9 cellular contexts compared by ENCODE assay signal in the genomic region with DNA sequence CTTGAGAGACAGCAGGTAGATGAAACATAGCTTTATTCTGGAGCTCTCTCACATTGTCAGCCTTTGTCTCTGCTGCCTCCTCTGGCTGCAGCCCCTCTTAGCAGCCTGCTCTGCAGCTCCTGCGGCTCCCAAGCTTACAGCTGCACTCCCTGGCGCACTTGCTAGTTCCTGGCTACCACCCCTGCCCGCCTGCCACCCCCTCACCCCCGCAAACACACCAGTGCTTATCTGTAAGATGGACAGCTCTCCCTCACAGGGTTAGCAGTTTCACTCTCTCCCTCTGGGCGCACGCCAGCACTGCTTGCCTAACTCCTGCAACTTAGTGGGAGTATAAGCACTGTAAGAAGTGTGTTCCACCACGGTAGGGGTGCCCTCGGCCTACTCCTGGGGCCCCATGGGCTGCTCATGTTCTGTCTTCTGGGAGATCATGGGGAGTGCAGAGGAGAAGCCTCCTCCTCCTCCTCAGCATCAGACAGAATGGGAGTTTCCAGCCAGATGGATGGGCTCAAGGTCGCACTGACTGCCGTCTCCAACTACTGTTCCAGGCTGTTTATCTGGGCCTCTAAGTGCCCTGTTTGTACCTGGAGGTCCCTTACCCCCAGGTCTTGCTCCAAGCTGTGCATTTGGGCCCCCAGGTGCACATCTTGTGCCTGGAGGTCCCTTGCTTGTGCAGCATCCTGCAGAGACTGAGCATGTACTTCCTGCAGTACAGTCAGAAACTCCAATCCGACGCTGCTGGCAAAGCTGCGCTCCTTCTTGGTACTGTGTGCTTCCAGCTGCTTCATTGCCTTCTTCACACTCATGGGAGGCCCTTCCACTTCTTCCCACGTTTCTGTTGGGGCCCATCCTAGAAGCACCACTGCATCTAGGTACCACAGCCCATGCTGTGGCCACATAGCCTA.
DNase-seq lines count a peak whose midpoint lies in the region; ATAC-seq, FAIRE-seq and TF ChIP-seq lines count a peak whose summit lies in the region.
"Had no signal": no experiment of that assay in that cellular context is flagged by ENCODE, and none has a peak within 500 bp of the region (broad histone marks: within the 10 kb centered on the region; RNA-seq: fewer than 3 reads in every experiment).

No MANE protein-coding gene starts in this region.

- TF ChIP-seq CTCF in MCF 10A (IDR thresholded peaks at IDR 0.05; ENCODE audit: unreplicated experiment) (peak; percentile 24), mammary epithelial cell (conservative IDR thresholded peaks at IDR 0.05 in 1 of 2, IDR thresholded peaks at IDR 0.05 in 1 of 2; ENCODE audit: extremely low read depth in 1 of 2, insufficient read depth in 1 of 2, low read depth in 1 of 2, low read length in 2 of 2) (no peak), K562 (IDR thresholded peaks at IDR 0.05 in 2 of 3, conservative IDR thresholded peaks at IDR 0.05 in 1 of 3; ENCODE audit: insufficient read depth in 2 of 3, low read depth in 1 of 3, low read length in 3 of 3) (peak in 2 of 3 experiments; percentile 9 to 33; a peak in 1 of 6 replicates), testis (IDR thresholded peaks at IDR 0.05) (peak; percentile 16 to 49 (median 29)), psoas muscle (IDR thresholded peaks at IDR 0.05) (no peak)

- no peak for TF ChIP-seq POLR2A in K562 (conservative IDR thresholded peaks at IDR 0.05)
- no peak for TF ChIP-seq POLR2A in testis (IDR thresholded peaks at IDR 0.05)

- POLR2A ChIA-PET in MCF 10A (lab: Yijun Ruan, JAX) (no interaction called here), K562 (lab: Yijun Ruan, JAX) (no interaction called here)

- BruUV-seq in MCF 10A (replicated peaks; lab: Mats Ljungman, UMichigan), result no TSS peak
- BruUV-seq in mammary epithelial cell (replicated peaks; lab: Mats Ljungman, UMichigan), result no TSS peak
- BruUV-seq in K562 (replicated peaks; lab: Mats Ljungman, UMichigan), result no TSS peak

- no peak overlapping the region for H3K27ac ChIP-seq in mammary epithelial cell (ENCODE audit: insufficient read depth, low read depth, low read length)
- no peak overlapping the region for H3K27ac ChIP-seq in K562 (ENCODE audit: extremely low read depth, low read depth, low read length)
- H3K27ac ChIP-seq in testis, result peak overlapping the region in 1 of 2 donors; percentile 21
- H3K27ac ChIP-seq in psoas muscle, result no peak overlapping the region
- H3K27ac ChIP-seq: SJSA1 had no signal

- no peaks in the 10 kb centered on the region for H3K9me3 Mint-ChIP-seq in MCF 10A (ENCODE audit: unreplicated experiment)
- peaks cover 12% of the 10 kb centered on the region for H3K9me3 Mint-ChIP-seq in activated T-helper 1 cell treated with anti-CD3 and anti-CD28 coated beads, Interleukin-12 subunit alpha, Interleukin-12 subunit beta, Interleukin-2, Interleukin-4 antibody, amounts not matched to agents 30 ng/mL and 10 ng/mL and 1 ng/mL, durations not matched to agents 14 hours and 24 hours and 36 hours

- no peak for FAIRE-seq in K562 (lab: Jason Lieb, UNC)

- no peaks in the 10 kb centered on the region for H3K36me3 ChIP-seq in mammary epithelial cell (ENCODE audit: insufficient read depth, low read length)
- H3K36me3 ChIP-seq in K562 (ENCODE audit: control insufficient read depth, insufficient read depth, low read length), result no peaks in the 10 kb centered on the region
- no peaks in the 10 kb centered on the region for H3K36me3 ChIP-seq in testis (ENCODE audit: low read depth, missing control alignments)
- no peaks in the 10 kb centered on the region for H3K36me3 ChIP-seq in psoas muscle (ENCODE audit: insufficient read depth in 1 of 2, low read depth in 1 of 2)
- H3K36me3 ChIP-seq: SJSA1 had no signal

- no peak overlapping the region for H3K27ac Mint-ChIP-seq in MCF 10A (ENCODE audit: low read depth, unreplicated experiment)
- no peak overlapping the region for H3K27ac Mint-ChIP-seq in activated T-helper 1 cell treated with anti-CD3 and anti-CD28 coated beads, Interleukin-12 subunit alpha, Interleukin-12 subunit beta, Interleukin-2, Interleukin-4 antibody, amounts not matched to agents 30 ng/mL and 10 ng/mL and 1 ng/mL, durations not matched to agents 14 hours and 24 hours and 36 hours

- H3K27me3 ChIP-seq in mammary epithelial cell (ENCODE audit: insufficient read depth, low read length) (no peaks in the 10 kb centered on the region), K562 (ENCODE audit: control insufficient read depth in 2 of 2, insufficient read depth in 2 of 2, low read length in 2 of 2) (no peaks in the 10 kb centered on the region), testis (no peaks in the 10 kb centered on the region), psoas muscle (ENCODE audit: insufficient read depth in 3 of 3, low read length in 2 of 3) (no peaks in the 10 kb centered on the region)
- H3K27me3 ChIP-seq: SJSA1 had no signal

- H3K79me2 ChIP-seq in mammary epithelial cell (ENCODE audit: insufficient read depth, low read length) (no peaks in the 10 kb centered on the region), K562 (ENCODE audit: control insufficient read depth, insufficient read depth, low read length) (no peaks in the 10 kb centered on the region)

- no peaks in the 10 kb centered on the region for H3K27me3 Mint-ChIP-seq in MCF 10A (ENCODE audit: insufficient read depth, unreplicated experiment)
- no peaks in the 10 kb centered on the region for H3K27me3 Mint-ChIP-seq in activated T-helper 1 cell treated with anti-CD3 and anti-CD28 coated beads, Interleukin-12 subunit alpha, Interleukin-12 subunit beta, Interleukin-2, Interleukin-4 antibody, amounts not matched to agents 30 ng/mL and 10 ng/mL and 1 ng/mL, durations not matched to agents 14 hours and 24 hours and 36 hours (ENCODE audit: insufficient read depth)

- no peak overlapping the region for H3K4me2 ChIP-seq in mammary epithelial cell (ENCODE audit: insufficient read depth, low read depth, low read length)
- H3K4me2 ChIP-seq in K562 (ENCODE audit: insufficient read depth, low read length), result no peak overlapping the region

- TF ChIP-seq EP300 in K562 (IDR thresholded peaks at IDR 0.05; ENCODE audit: low read length), result no peak

- H4K20me1 ChIP-seq in mammary epithelial cell (ENCODE audit: insufficient read depth, low read length) (no peaks in the 10 kb centered on the region), K562 (replicated peaks; ENCODE audit: control insufficient read depth, insufficient read depth, low read length) (no peaks in the 10 kb centered on the region)

- no peaks in the 10 kb centered on the region for H3K9me1 ChIP-seq in K562 (ENCODE audit: control insufficient read depth, insufficient read depth, low read length)

- WGBS in mammary epithelial cell (ENCODE audit: low coverage, missing lambda C conversion rate), result 61% methylated on average over 9 of the region's 14 CpGs
- 6% methylated on average over 13 of the region's 14 CpGs for WGBS in K562 (ENCODE audit: insufficient coverage, low coverage, missing lambda C conversion rate)
- 21 to 23% methylated on average over 12 to 14 of the region's 14 CpGs for WGBS in testis, 2 donors
- WGBS in psoas muscle, 3 donors, result 50 to 57% (median 52%) methylated on average over 14 of the region's 14 CpGs

- in situ Hi-C loops in mammary epithelial cell (cut with MboI; ENCODE audit: low sequenced_read_pairs in 2 of 2) (no loop called here), K562 (cut with MboI) (no loop called here)

- H3K4me1 ChIP-seq in mammary epithelial cell (ENCODE audit: insufficient read depth, low read length) (no peaks in the 10 kb centered on the region), K562 (replicated peaks in 1 of 2; ENCODE audit: control insufficient read depth in 2 of 2, insufficient read depth in 2 of 2, low read length in 2 of 2) (no peaks in the 10 kb centered on the region; a peak in 1 of 5 replicates), testis (peaks cover 8% of the 10 kb centered on the region), psoas muscle (no peaks in the 10 kb centered on the region)
- H3K4me1 ChIP-seq: SJSA1 had no signal

- ATAC-seq in K562 (peak; percentile 71), GM18519 (IDR thresholded peaks at IDR 0.05; ENCODE audit: low FRiP score, unreplicated experiment) (no peak), psoas muscle (no peak)

- H3K4me1 Mint-ChIP-seq in MCF 10A (ENCODE audit: insufficient read depth, unreplicated experiment), result no peaks in the 10 kb centered on the region
- no peaks in the 10 kb centered on the region for H3K4me1 Mint-ChIP-seq in activated T-helper 1 cell treated with anti-CD3 and anti-CD28 coated beads, Interleukin-12 subunit alpha, Interleukin-12 subunit beta, Interleukin-2, Interleukin-4 antibody, amounts not matched to agents 30 ng/mL and 10 ng/mL and 1 ng/mL, durations not matched to agents 14 hours and 24 hours and 36 hours (ENCODE audit: low read depth)

- intact Hi-C loops in MCF 10A (cut with micrococcal nuclease), result loop anchor here (10.0 kb wide), 1 partner anchor 353 kb away; no protein-coding TSS in a partner anchor
- intact Hi-C loops in mammary epithelial cell (cut with micrococcal nuclease), result no loop called here
- intact Hi-C loops in K562 (cut with micrococcal nuclease), result no loop called here
- intact Hi-C loops in testis (cut with DNase I; ENCODE audit: low total_unique reads), result no loop called here
- intact Hi-C loops in activated T-helper 1 cell treated with anti-CD3 and anti-CD28 coated beads, Interleukin-12 subunit alpha, Interleukin-12 subunit beta, Interleukin-2, Interleukin-4 antibody, amounts not matched to agents 30 ng/mL and 10 ng/mL and 1 ng/mL, durations not matched to agents 14 hours and 24 hours and 36 hours (cut with micrococcal nuclease), result no loop called here
- intact Hi-C loops in psoas muscle (cut with DNase I), result no loop called here

- peaks cover 7% of the 10 kb centered on the region for H3K9me3 ChIP-seq in mammary epithelial cell (replicated peaks; ENCODE audit: insufficient read depth, low read length)
- H3K9me3 ChIP-seq in K562 (replicated peaks; ENCODE audit: control insufficient read depth, insufficient read depth, low read depth, low read length), result no peaks in the 10 kb centered on the region
- no peaks in the 10 kb centered on the region for H3K9me3 ChIP-seq in testis
- no peaks in the 10 kb centered on the region for H3K9me3 ChIP-seq in psoas muscle
- H3K9me3 ChIP-seq: SJSA1 had no signal

- H3K4me3 Mint-ChIP-seq in MCF 10A (ENCODE audit: unreplicated experiment), result no peak overlapping the region
- no peak overlapping the region for H3K4me3 Mint-ChIP-seq in activated T-helper 1 cell treated with anti-CD3 and anti-CD28 coated beads, Interleukin-12 subunit alpha, Interleukin-12 subunit beta, Interleukin-2, Interleukin-4 antibody, amounts not matched to agents 30 ng/mL and 10 ng/mL and 1 ng/mL, durations not matched to agents 14 hours and 24 hours and 36 hours

- peak; percentile 32 for DNase-seq in MCF 10A (ENCODE audit: unreplicated experiment)
- DNase-seq in mammary epithelial cell, result no peak
- DNase-seq in NCI-H1694 treated with DMSO at 0.1 percent for 48 hours (lab: John Stamatoyannopoulos, UW), result peak; percentile 71
- peak in 2 of 4 experiments; percentile 8 to 21 for DNase-seq in K562 (ENCODE audit: extremely low read depth in 1 of 4, low spot score in 3 of 4)
- DNase-seq in testis, result peak; percentile 94
- no peak for DNase-seq in activated T-helper 1 cell treated with anti-CD3 and anti-CD28 coated beads, Interleukin-12 subunit alpha, Interleukin-12 subunit beta, Interleukin-2, Interleukin-4 antibody, amounts not matched to agents 30 ng/mL and 10 ng/mL and 1 ng/mL, durations not matched to agents 14 hours and 24 hours and 36 hours (ENCODE audit: low spot score)
- DNase-seq in psoas muscle, result no peak

- H3K4me3 ChIP-seq in mammary epithelial cell (replicated peaks in 1 of 3; ENCODE audit: insufficient read depth in 1 of 3, low read depth in 2 of 3, low read length in 3 of 3), result no peak overlapping the region
- H3K4me3 ChIP-seq in K562, result no peak overlapping the region
- peak overlapping the region in 1 of 2 donors; percentile 3 for H3K4me3 ChIP-seq in testis
- H3K4me3 ChIP-seq in psoas muscle, result no peak overlapping the region
- H3K4me3 ChIP-seq: SJSA1 had no signal

- TF ChIP-seq RAD21 in K562 (CRISPR knock-in tag; conservative IDR thresholded peaks at IDR 0.05 in 1 of 2, IDR thresholded peaks at IDR 0.05 in 1 of 2), result no peak

- H3K9ac ChIP-seq in mammary epithelial cell (ENCODE audit: insufficient read depth, low read length) (no peak overlapping the region), K562 (ENCODE audit: insufficient read depth in 1 of 2, low read depth in 2 of 2, low read length in 2 of 2) (no peak overlapping the region)

- H2AFZ ChIP-seq in mammary epithelial cell (ENCODE audit: low read depth, low read length) (no peak overlapping the region), K562 (ENCODE audit: low read depth, low read length) (no peak overlapping the region)

- dilution Hi-C loops in mammary epithelial cell (cut with HindIII; ENCODE audit: low sequenced_read_pairs), result no loop called here

- CTCF ChIA-PET in MCF 10A (lab: Yijun Ruan, JAX) (interaction anchor here (0.6 kb wide), 1 partner anchor 10 kb away, joined by 3 read pairs; no protein-coding TSS in a partner anchor), mammary epithelial cell (lab: Charles Lee; ENCODE audit: low non-redundant PET) (no interaction called here), K562 (lab: Yijun Ruan, JAX; ENCODE audit: low intra/inter-chr PET ratio) (no interaction called here)

- H3K36me3 Mint-ChIP-seq in MCF 10A (ENCODE audit: insufficient read depth, unreplicated experiment), result no peaks in the 10 kb centered on the region
- no peaks in the 10 kb centered on the region for H3K36me3 Mint-ChIP-seq in activated T-helper 1 cell treated with anti-CD3 and anti-CD28 coated beads, Interleukin-12 subunit alpha, Interleukin-12 subunit beta, Interleukin-2, Interleukin-4 antibody, amounts not matched to agents 30 ng/mL and 10 ng/mL and 1 ng/mL, durations not matched to agents 14 hours and 24 hours and 36 hours (ENCODE audit: low read depth)

Comparison
In these comparisons a context has a peak if more than half of its experiments do, and no peak if none do; other contexts are left out.
1. DNase-seq: peak in MCF 10A (single experiment), NCI-H1694 treated with DMSO at 0.1 percent for 48 hours (single experiment) and testis (single experiment); none in mammary epithelial cell (single experiment), activated T-helper 1 cell treated with anti-CD3 and anti-CD28 coated beads, Interleukin-12 subunit alpha, Interleukin-12 subunit beta, Interleukin-2, Interleukin-4 antibody, amounts not matched to agents 30 ng/mL and 10 ng/mL and 1 ng/mL, durations not matched to agents 14 hours and 24 hours and 36 hours (single experiment) and psoas muscle (0 of 2).
2. CTCF ChIP-seq: peak in MCF 10A (single experiment), K562 (2 of 3) and testis (3 of 3); none in mammary epithelial cell (0 of 2) and psoas muscle (single experiment).